ENCODE assay signal across 8 cellular contexts in genomic region chr19:10510301-10510802, GRCh38. TPM values are rescaled to one million over a fixed set of nuclear protein-coding genes. Genes with fewer than 3 reads are reported as not detected.
DNase-seq lines count a peak whose midpoint lies in the region; ATAC-seq, FAIRE-seq and TF ChIP-seq lines count a peak whose summit lies in the region.

No MANE protein-coding gene starts in this region.

- peak; percentile 91 for TF ChIP-seq CTCF in OCI-LY1 (IDR thresholded peaks at IDR 0.05; ENCODE audit: low read length)

- in situ Hi-C loops in G401 (cut with HindIII; ENCODE audit: low sequenced_read_pairs), result no loop called here

- H3K4me3 ChIP-seq in OCI-LY1 (ENCODE audit: low read depth, low read length, poor library complexity, severe bottlenecking) (no peak overlapping the region), small intestine (ENCODE audit: low read depth in 1 of 2, low read length in 2 of 2) (no peak overlapping the region)

- H3K36me3 ChIP-seq in OCI-LY1 (ENCODE audit: insufficient read depth, low read length) (no peaks in the 10 kb centered on the region), small intestine (ENCODE audit: control insufficient read depth in 2 of 2, insufficient read depth in 2 of 2, low read length in 2 of 2) (no peaks in the 10 kb centered on the region)

- ATAC-seq in HG03097 (IDR thresholded peaks at IDR 0.05; ENCODE audit: low FRiP score, unreplicated experiment), result no peak
- ATAC-seq in HG02973 (IDR thresholded peaks at IDR 0.05; ENCODE audit: unreplicated experiment), result no peak

- H3K27ac ChIP-seq in OCI-LY1 (ENCODE audit: low read depth, low read length, poor library complexity, severe bottlenecking), result no peak overlapping the region
- H3K27ac ChIP-seq in small intestine (ENCODE audit: low read depth in 1 of 2, low read length in 1 of 2), result no peak overlapping the region

- H3K27me3 ChIP-seq in OCI-LY1 (ENCODE audit: insufficient read depth, low read length), result no peaks in the 10 kb centered on the region
- H3K27me3 ChIP-seq in small intestine (ENCODE audit: control insufficient read depth in 2 of 2, insufficient read depth in 2 of 2, low read length in 2 of 2), result peaks cover 7 to 24% of the 10 kb centered on the region in 2 donors

- no peak overlapping the region for H2AFZ ChIP-seq in OCI-LY1 (ENCODE audit: low read length)

- H3K4me1 ChIP-seq in OCI-LY1 (ENCODE audit: insufficient read depth, low read length, severe bottlenecking) (no peaks in the 10 kb centered on the region), small intestine (ENCODE audit: control insufficient read depth in 2 of 2, insufficient read depth in 1 of 2, low read depth in 1 of 2, low read length in 1 of 2) (no peaks in the 10 kb centered on the region)

- H3K9ac ChIP-seq in OCI-LY1 (ENCODE audit: low read length), result no peak overlapping the region

- WGBS in small intestine, 3 donors, result 1 to 4% (median 2%) methylated on average over 15 of the region's 15 CpGs

- H4K20me1 ChIP-seq in OCI-LY1 (ENCODE audit: insufficient read depth, low read length), result no peaks in the 10 kb centered on the region

- no peak overlapping the region for H3K4me2 ChIP-seq in OCI-LY1 (ENCODE audit: low read length)

- H3K79me2 ChIP-seq in OCI-LY1 (ENCODE audit: insufficient read depth, low read length), result no peaks in the 10 kb centered on the region

- no peak for FAIRE-seq in small intestine (lab: Jason Lieb, UNC)

- no peaks in the 10 kb centered on the region for H3K9me3 ChIP-seq in OCI-LY1 (ENCODE audit: low read length)
- H3K9me3 ChIP-seq in small intestine (ENCODE audit: control insufficient read depth, low read depth), result no peaks in the 10 kb centered on the region

- DNase-seq in G401 (ENCODE audit: low spot score), result peak; percentile 5
- peak; percentile 23 to 57 (median 40) for DNase-seq in activated naive CD4-positive, alpha-beta T cell (lab: John Stamatoyannopoulos, UW)
- peak; percentile 81 for DNase-seq in iPS-NIHi7 (ENCODE audit: extremely low spot score)
- peak; percentile 44 for DNase-seq in stimulated activated CD8-positive, alpha-beta memory T cell treated with anti-CD3 and anti-CD28 coated beads, Interleukin-7, amount 100 ng/mL, for 24 hours (ENCODE audit: low read depth)
- DNase-seq in small intestine, result no peak

- H3K9me2 ChIP-seq in OCI-LY1 (ENCODE audit: low read depth, low read length), result no peaks in the 10 kb centered on the region

- H3F3A ChIP-seq in OCI-LY1 (ENCODE audit: insufficient read depth, low read length), result no peaks in the 10 kb centered on the region

RNA-seq across cellular contexts. Expression of gene S1PR5, which starts 6.9 kb away (rescaled TPM):
- 13.5 and 22.1 TPM in 2 replicates for total RNA-seq in G401 (2014; rRNA removed; shearing (Covaris generic))
- polyA plus RNA-seq in small intestine, result under 1 TPM in 1 of 3 donors, not detected in 2; 0.09 TPM

RNA-seq across cellular contexts. Expression of gene KEAP1, which starts 7.2 kb away (rescaled TPM):
- 141 and 143 TPM in 2 replicates for total RNA-seq in G401 (2014; rRNA removed; shearing (Covaris generic))
- 10 to 100 TPM; 44.0 to 73.8 (median 68.9) TPM for polyA plus RNA-seq in small intestine

RNA-seq across cellular contexts. Expression of gene ATG4D, which starts 33.4 kb away (rescaled TPM):
- 50.9 and 58.5 TPM in 2 replicates for total RNA-seq in G401 (2014; rRNA removed; shearing (Covaris generic))
- 100 to 1,000 TPM in 2 of 3 donors, 10 to 100 TPM in 1; 49.0 to 181 (median 161) TPM for polyA plus RNA-seq in small intestine

RNA-seq across cellular contexts. Expression of gene KRI1, which starts 55.5 kb away (rescaled TPM):
- 17.4 and 27.0 TPM in 2 replicates for total RNA-seq in G401 (2014; rRNA removed; shearing (Covaris generic))
- 10 to 100 TPM; 14.8 to 18.2 (median 18.1) TPM for polyA plus RNA-seq in small intestine

RNA-seq across cellular contexts. Expression of gene CDKN2D, which starts 58.4 kb away (rescaled TPM):
- total RNA-seq in G401 (2014; rRNA removed; shearing (Covaris generic)), result 12.4 and 15.6 TPM in 2 replicates
- polyA plus RNA-seq in small intestine, result 10 to 100 TPM; 13.0 to 19.0 (median 15.4) TPM
